Comparison of ENCODE assay signal across 8 cellular contexts in genomic region chr17:78186689-78187595, GRCh38. TPM values are rescaled to one million over a fixed set of nuclear protein-coding genes. Genes with fewer than 3 reads are reported as not detected.
DNase-seq lines count a peak whose midpoint lies in the region; ATAC-seq lines count a peak whose summit lies in the region.

AFMID (plus strand) TSS chr17:78187362; CDS start chr17:78187371, 9 bp downstream.
TK1 (minus strand) TSS chr17:78187052; CDS start chr17:78186994, 58 bp downstream.

- peak; percentile 98 to 99 for DNase-seq in AML-193 (lab: John Stamatoyannopoulos, UW)
- peak; percentile 98 to 99 for DNase-seq in NCI-H446 (lab: John Stamatoyannopoulos, UW)
- DNase-seq in activated CD4-positive, CD25-positive, alpha-beta regulatory T cell treated with anti-CD3 and anti-CD28 coated beads, Interleukin-2, amount 50 U/mL, for 72 hours, result peak; percentile 93
- DNase-seq in cerebellum (ENCODE audit: low spot score), result peak; percentile 100
- peak; percentile 87 for DNase-seq in kidney glomerular epithelial cell (lab: John Stamatoyannopoulos, UW)
- DNase-seq in stimulated activated CD4-positive, alpha-beta T cell treated with anti-CD3 and anti-CD28 coated beads, Interleukin-1b, Interleukin-23, amount 100 ng/mL, for 1 hour (ENCODE audit: low read depth in 2 of 2), result peak; percentile 49 to 51

- ATAC-seq in GM19025 (IDR thresholded peaks at IDR 0.05; ENCODE audit: low read depth, unreplicated experiment) (peak; percentile 95), HG03342 (IDR thresholded peaks at IDR 0.05; ENCODE audit: unreplicated experiment) (peak; percentile 87)

RNA-seq across cellular contexts. Expression of gene AFMID, which starts in this region (rescaled TPM):
- 27.6 TPM for total RNA-seq in cerebellum

RNA-seq across cellular contexts. Expression of gene TK1, which starts in this region (rescaled TPM):
- total RNA-seq in cerebellum, result 9.6 TPM

Comparison
In these comparisons a context has a peak if more than half of its experiments do, and no peak if none do; other contexts are left out.
1. Peak in every context shown above with its lines: DNase-seq and ATAC-seq.
2. DNase-seq: peak in every context shown above with its lines; median percentile 100 in cerebellum; 98 in AML-193; 98 in NCI-H446; 93 in activated CD4-positive, CD25-positive, alpha-beta regulatory T cell treated with anti-CD3 and anti-CD28 coated beads, Interleukin-2, amount 50 U/mL, for 72 hours; 87 in kidney glomerular epithelial cell; 50 in stimulated activated CD4-positive, alpha-beta T cell treated with anti-CD3 and anti-CD28 coated beads, Interleukin-1b, Interleukin-23, amount 100 ng/mL, for 1 hour.